Comparison of ENCODE assay signal across 1 cellular context in the genomic region with DNA sequence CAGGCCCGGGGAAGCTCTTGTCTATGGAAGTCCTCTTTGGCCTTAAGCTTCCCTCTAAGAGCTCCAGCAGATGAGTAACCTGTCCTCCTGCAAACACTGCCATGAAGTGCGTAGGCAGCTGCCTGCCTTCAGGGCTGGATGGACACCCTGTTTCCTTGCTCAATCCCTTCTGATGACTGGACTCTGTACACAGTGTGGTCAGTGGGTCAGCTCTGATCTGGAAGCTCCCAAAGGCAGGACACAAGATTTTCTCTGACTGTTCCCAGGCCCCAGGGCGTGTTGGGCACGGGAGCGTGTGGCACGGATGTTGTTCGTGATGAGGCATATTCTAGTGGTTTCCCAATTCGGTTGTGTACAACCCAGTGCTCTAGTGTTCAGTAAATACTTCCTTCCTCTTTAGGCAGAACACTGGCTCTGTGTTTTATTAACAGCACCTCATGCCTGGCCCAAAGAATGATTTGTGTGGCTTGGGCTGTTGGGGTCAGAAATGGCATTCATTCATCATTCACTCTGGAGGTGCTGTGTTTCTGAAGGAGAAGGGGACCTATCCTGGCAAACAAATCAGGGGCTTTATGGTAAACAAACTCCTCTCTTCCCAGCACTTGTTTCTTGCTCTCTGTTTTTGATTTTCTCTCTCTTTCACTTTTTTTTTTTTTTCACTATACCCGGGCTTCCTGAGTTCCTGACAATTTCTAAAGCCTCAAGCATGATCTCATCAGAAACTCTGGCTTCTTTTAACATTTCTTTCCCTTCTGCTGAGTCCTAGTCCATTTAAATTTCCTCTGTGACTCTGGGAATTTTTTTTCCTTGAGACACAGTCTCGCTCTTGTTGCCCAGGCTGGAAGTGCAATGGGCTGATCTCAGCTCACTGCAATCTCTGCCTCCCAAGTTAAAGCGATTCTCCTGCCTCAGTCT.
TF ChIP-seq lines count a peak whose summit lies in the region.

No MANE protein-coding gene starts in this region.

TF ChIP-seq in HepG2, 621 proteins besides CTCF, POLR2A, EP300 and RAD21 (continued from another document and continues in another):
- TF ChIP-seq ZNF350 (CRISPR knock-in tag; IDR thresholded peaks at IDR 0.05; ENCODE audit: borderline replicate concordance, low read depth) (peak; percentile 79; the same call in 1 of the 2 replicates), NR2F1 (CRISPR knock-in tag; IDR thresholded peaks at IDR 0.05) (peak; percentile 75 to 86), FOXK1 (CRISPR knock-in tag; IDR thresholded peaks at IDR 0.05; ENCODE audit: borderline replicate concordance, low read depth) (peak; percentile 85), RXRA (CRISPR knock-in tag; IDR thresholded peaks at IDR 0.05) (peak; percentile 93), CREB1 (IDR thresholded peaks at IDR 0.05) (peak; percentile 44), CREB1 (CRISPR knock-in tag; IDR thresholded peaks at IDR 0.05) (0 out of 2 replicates have a peak, but pooled peaks have one; percentile 59), LCORL (IDR thresholded peaks at IDR 0.05) (no peak), LCORL (CRISPR knock-in tag; IDR thresholded peaks at IDR 0.05) (peak; percentile 95), ZNF572 (CRISPR knock-in tag; IDR thresholded peaks at IDR 0.05) (no peak), KAT8 (CRISPR knock-in tag; IDR thresholded peaks at IDR 0.05) (peak; percentile 68; the same call in 1 of the 2 replicates), POGZ (CRISPR knock-in tag; IDR thresholded peaks at IDR 0.05) (no peak), PHF8 (CRISPR knock-in tag; IDR thresholded peaks at IDR 0.05) (peak; percentile 56), YY1 (IDR thresholded peaks at IDR 0.05; ENCODE audit: insufficient read depth, insufficient replicate concordance, low read depth, low read length) (peak; percentile 49), PITX1 (CRISPR knock-in tag; IDR thresholded peaks at IDR 0.05) (peak; percentile 47; the same call in 1 of the 2 replicates), FOXA3 (CRISPR knock-in tag; IDR thresholded peaks at IDR 0.05) (peak; percentile 96), SP5 (CRISPR knock-in tag; IDR thresholded peaks at IDR 0.05; ENCODE audit: borderline replicate concordance, low read depth) (peak; percentile 59)
- TF ChIP-seq, protein P1, sequence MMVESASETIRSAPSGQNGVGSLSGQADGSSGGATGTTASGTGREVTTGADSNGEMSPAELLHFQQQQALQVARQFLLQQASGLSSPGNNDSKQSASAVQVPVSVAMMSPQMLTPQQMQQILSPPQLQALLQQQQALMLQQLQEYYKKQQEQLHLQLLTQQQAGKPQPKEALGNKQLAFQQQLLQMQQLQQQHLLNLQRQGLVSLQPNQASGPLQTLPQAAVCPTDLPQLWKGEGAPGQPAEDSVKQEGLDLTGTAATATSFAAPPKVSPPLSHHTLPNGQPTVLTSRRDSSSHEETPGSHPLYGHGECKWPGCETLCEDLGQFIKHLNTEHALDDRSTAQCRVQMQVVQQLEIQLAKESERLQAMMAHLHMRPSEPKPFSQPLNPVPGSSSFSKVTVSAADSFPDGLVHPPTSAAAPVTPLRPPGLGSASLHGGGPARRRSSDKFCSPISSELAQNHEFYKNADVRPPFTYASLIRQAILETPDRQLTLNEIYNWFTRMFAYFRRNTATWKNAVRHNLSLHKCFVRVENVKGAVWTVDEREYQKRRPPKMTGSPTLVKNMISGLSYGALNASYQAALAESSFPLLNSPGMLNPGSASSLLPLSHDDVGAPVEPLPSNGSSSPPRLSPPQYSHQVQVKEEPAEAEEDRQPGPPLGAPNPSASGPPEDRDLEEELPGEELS (CRISPR knock-in tag; IDR thresholded peaks at IDR 0.05) = peak; percentile 87
- TF ChIP-seq, protein P2, sequence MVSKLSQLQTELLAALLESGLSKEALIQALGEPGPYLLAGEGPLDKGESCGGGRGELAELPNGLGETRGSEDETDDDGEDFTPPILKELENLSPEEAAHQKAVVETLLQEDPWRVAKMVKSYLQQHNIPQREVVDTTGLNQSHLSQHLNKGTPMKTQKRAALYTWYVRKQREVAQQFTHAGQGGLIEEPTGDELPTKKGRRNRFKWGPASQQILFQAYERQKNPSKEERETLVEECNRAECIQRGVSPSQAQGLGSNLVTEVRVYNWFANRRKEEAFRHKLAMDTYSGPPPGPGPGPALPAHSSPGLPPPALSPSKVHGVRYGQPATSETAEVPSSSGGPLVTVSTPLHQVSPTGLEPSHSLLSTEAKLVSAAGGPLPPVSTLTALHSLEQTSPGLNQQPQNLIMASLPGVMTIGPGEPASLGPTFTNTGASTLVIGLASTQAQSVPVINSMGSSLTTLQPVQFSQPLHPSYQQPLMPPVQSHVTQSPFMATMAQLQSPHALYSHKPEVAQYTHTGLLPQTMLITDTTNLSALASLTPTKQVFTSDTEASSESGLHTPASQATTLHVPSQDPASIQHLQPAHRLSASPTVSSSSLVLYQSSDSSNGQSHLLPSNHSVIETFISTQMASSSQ (IDR thresholded peaks at IDR 0.05; ENCODE audit: low read depth) = peak; percentile 57; the same call in 1 of the 2 replicates
- TF ChIP-seq, protein P2 (CRISPR knock-in tag; IDR thresholded peaks at IDR 0.05; ENCODE audit: borderline replicate concordance) = peak; percentile 49; the same call in 1 of the 2 replicates
- TF ChIP-seq, protein P3, sequence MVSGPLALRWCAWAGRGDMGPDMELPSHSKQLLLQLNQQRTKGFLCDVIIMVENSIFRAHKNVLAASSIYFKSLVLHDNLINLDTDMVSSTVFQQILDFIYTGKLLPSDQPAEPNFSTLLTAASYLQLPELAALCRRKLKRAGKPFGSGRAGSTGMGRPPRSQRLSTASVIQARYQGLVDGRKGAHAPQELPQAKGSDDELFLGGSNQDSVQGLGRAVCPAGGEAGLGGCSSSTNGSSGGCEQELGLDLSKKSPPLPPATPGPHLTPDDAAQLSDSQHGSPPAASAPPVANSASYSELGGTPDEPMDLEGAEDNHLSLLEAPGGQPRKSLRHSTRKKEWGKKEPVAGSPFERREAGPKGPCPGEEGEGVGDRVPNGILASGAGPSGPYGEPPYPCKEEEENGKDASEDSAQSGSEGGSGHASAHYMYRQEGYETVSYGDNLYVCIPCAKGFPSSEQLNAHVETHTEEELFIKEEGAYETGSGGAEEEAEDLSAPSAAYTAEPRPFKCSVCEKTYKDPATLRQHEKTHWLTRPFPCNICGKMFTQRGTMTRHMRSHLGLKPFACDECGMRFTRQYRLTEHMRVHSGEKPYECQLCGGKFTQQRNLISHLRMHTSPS (CRISPR knock-in tag; IDR thresholded peaks at IDR 0.05; ENCODE audit: low read depth) = peak; percentile 94
- TF ChIP-seq, protein P4, sequence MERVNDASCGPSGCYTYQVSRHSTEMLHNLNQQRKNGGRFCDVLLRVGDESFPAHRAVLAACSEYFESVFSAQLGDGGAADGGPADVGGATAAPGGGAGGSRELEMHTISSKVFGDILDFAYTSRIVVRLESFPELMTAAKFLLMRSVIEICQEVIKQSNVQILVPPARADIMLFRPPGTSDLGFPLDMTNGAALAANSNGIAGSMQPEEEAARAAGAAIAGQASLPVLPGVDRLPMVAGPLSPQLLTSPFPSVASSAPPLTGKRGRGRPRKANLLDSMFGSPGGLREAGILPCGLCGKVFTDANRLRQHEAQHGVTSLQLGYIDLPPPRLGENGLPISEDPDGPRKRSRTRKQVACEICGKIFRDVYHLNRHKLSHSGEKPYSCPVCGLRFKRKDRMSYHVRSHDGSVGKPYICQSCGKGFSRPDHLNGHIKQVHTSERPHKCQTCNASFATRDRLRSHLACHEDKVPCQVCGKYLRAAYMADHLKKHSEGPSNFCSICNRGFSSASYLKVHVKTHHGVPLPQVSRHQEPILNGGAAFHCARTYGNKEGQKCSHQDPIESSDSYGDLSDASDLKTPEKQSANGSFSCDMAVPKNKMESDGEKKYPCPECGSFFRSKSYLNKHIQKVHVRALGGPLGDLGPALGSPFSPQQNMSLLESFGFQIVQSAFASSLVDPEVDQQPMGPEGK (CRISPR knock-in tag; IDR thresholded peaks at IDR 0.05) = peak; percentile 74
- TF ChIP-seq, protein P5, sequence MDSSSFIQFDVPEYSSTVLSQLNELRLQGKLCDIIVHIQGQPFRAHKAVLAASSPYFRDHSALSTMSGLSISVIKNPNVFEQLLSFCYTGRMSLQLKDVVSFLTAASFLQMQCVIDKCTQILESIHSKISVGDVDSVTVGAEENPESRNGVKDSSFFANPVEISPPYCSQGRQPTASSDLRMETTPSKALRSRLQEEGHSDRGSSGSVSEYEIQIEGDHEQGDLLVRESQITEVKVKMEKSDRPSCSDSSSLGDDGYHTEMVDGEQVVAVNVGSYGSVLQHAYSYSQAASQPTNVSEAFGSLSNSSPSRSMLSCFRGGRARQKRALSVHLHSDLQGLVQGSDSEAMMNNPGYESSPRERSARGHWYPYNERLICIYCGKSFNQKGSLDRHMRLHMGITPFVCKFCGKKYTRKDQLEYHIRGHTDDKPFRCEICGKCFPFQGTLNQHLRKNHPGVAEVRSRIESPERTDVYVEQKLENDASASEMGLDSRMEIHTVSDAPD (CRISPR knock-in tag; IDR thresholded peaks at IDR 0.05) = no peak
- TF ChIP-seq, protein P6, sequence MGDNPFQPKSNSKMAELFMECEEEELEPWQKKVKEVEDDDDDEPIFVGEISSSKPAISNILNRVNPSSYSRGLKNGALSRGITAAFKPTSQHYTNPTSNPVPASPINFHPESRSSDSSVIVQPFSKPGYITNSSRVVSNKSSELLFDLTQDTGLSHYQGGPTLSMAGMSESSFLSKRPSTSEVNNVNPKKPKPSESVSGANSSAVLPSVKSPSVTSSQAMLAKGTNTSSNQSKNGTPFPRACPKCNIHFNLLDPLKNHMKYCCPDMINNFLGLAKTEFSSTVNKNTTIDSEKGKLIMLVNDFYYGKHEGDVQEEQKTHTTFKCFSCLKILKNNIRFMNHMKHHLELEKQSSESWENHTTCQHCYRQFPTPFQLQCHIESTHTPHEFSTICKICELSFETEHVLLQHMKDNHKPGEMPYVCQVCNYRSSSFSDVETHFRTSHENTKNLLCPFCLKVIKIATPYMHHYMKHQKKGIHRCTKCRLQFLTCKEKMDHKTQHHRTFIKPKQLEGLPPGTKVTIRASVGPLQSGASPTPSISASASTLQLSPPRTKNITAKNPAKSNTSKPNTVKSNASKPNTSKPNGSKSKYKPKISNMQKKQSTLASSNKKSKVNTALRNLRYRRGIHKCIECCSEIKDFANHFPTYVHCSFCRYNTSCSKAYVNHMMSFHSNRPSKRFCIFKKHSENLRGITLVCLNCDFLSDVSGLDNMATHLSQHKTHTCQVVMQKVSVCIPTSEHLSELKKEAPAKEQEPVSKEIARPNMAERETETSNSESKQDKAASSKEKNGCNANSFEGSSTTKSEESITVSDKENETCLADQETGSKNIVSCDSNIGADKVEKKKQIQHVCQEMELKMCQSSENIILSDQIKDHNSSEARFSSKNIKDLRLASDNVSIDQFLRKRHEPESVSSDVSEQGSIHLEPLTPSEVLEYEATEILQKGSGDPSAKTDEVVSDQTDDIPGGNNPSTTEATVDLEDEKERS (CRISPR knock-in tag; IDR thresholded peaks at IDR 0.05) = no peak
- TF ChIP-seq, protein P7, sequence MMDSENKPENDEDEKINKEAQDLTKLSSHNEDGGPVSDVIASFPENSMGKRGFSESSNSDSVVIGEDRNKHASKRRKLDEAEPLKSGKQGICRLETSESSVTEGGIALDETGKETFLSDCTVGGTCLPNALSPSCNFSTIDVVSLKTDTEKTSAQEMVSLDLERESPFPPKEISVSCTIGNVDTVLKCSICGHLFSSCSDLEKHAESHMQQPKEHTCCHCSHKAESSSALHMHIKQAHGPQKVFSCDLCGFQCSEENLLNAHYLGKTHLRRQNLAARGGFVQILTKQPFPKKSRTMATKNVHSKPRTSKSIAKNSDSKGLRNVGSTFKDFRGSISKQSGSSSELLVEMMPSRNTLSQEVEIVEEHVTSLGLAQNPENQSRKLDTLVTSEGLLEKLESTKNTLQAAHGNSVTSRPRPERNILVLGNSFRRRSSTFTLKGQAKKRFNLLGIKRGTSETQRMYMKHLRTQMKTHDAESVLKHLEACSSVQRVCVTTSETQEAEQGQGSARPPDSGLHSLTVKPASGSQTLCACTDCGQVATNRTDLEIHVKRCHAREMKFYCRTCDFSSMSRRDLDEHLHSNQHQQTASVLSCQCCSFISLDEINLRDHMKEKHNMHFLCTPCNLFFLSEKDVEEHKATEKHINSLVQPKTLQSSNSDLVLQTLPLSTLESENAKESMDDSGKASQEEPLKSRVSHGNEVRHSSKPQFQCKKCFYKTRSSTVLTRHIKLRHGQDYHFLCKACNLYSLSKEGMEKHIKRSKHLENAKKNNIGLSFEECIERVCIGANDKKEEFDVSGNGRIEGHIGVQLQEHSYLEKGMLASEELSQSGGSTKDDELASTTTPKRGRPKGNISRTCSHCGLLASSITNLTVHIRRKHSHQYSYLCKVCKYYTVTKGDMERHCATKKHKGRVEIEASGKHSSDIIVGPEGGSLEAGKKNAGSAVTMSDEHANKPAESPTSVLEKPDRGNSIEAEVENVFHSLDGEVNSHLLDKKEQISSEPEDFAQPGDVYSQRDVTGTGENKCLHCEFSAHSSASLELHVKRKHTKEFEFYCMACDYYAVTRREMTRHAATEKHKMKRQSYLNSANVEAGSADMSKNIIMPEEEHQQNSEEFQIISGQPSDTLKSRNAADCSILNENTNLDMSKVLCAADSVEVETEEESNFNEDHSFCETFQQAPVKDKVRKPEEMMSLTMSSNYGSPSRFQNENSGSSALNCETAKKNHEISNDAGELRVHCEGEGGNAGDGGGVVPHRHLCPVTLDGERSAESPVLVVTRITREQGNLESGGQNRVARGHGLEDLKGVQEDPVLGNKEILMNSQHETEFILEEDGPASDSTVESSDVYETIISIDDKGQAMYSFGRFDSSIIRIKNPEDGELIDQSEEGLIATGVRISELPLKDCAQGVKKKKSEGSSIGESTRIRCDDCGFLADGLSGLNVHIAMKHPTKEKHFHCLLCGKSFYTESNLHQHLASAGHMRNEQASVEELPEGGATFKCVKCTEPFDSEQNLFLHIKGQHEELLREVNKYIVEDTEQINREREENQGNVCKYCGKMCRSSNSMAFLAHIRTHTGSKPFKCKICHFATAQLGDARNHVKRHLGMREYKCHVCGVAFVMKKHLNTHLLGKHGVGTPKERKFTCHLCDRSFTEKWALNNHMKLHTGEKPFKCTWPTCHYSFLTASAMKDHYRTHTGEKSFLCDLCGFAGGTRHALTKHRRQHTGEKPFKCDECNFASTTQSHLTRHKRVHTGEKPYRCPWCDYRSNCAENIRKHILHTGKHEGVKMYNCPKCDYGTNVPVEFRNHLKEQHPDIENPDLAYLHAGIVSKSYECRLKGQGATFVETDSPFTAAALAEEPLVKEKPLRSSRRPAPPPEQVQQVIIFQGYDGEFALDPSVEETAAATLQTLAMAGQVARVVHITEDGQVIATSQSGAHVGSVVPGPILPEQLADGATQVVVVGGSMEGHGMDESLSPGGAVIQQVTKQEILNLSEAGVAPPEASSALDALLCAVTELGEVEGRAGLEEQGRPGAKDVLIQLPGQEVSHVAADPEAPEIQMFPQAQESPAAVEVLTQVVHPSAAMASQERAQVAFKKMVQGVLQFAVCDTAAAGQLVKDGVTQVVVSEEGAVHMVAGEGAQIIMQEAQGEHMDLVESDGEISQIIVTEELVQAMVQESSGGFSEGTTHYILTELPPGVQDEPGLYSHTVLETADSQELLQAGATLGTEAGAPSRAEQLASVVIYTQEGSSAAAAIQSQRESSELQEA (CRISPR knock-in tag; IDR thresholded peaks at IDR 0.05; ENCODE audit: not compliant biosample characterization) = no peak
- TF ChIP-seq, protein P8, sequence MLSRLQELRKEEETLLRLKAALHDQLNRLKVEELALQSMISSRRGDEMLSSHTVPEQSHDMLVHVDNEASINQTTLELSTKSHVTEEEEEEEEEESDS (CRISPR knock-in tag; IDR thresholded peaks at IDR 0.05; ENCODE audit: borderline replicate concordance) = no peak
